Comparison of ENCODE assay signal across 9 cellular contexts in the genomic region with DNA sequence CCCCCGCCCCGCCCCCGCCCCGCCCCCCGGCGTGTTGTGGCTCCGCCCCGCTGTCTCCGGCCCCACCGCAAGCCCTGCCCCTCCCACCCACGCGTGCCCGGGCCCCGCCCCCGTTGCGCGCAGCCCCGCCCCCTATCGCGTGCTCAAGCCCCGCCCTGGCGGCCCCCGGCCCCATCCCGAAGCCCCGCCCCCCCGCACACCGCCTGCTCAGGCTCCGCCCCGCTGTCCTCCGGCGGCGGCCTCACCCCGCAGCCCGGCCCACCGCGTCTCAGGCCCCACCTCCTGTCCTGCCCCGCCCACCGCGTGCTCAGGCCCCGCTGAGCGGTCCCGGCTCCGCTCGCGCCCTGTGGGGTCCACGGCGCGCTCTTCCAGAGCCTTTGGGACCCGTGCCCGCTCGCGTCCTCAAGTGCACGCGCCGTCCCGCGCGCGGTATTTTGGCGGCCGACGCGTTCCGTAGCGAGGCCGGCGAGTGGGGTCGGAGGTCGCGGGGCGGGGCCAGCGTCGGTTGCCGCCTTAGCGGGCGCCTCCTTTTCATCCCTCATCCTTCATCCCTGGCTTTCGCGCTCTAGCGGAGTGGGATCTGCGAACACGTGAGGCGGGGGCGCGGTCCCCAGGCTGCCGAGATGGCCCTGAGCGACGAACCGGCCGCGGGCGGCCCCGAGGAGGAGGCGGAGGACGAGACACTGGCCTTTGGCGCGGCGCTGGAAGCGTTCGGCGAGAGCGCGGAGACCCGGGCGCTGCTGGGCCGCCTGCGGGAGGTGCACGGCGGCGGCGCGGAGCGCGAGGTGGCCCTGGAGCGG. TPM values are rescaled to one million over a fixed set of nuclear protein-coding genes. Genes with fewer than 3 reads are reported as not detected.
A peak's percentile ranks its signal among the peaks of the same experiment; 100 is the strongest.
DNase-seq lines count a peak whose midpoint lies in the region; ATAC-seq, FAIRE-seq and TF ChIP-seq lines count a peak whose summit lies in the region.
"Had no signal": no experiment of that assay in that cellular context is flagged by ENCODE, and none has a peak within 500 bp of the region (broad histone marks: within the 10 kb centered on the region; RNA-seq: fewer than 3 reads in every experiment).

A gene (plus strand): TSS at position 495 of the 800 bp plus-strand sequence. CDS start 129 bp downstream, at position 624.

- H2AFZ ChIP-seq in HepG2 (ENCODE audit: low read length): no peak within 1 kb of the TSS

- H3K4me3 Mint-ChIP-seq in dendritic cell treated with granulocyte-macrophage colony-stimulating factor and Interleukin-4, amounts not matched to agents 40 ng/mL and 50 ng/mL, for 4 days: peak within 1 kb of the TSS; percentile 80

- TF ChIP-seq EP300 in HepG2 (IDR thresholded peaks at IDR 0.05; ENCODE audit: low read depth in 2 of 2, low read length in 2 of 2): peak in 1 of 2 experiments; percentile 17; a peak in 1 of 4 replicates
- TF ChIP-seq EP300 in HepG2 (CRISPR knock-in tag; IDR thresholded peaks at IDR 0.05; ENCODE audit: borderline replicate concordance): peak; percentile 63

- H3K36me3 Mint-ChIP-seq in dendritic cell treated with granulocyte-macrophage colony-stimulating factor and Interleukin-4, amounts not matched to agents 40 ng/mL and 50 ng/mL, for 4 days (ENCODE audit: low read depth): peaks cover 16% of the 10 kb centered on the region

- no peak for TF ChIP-seq POLR2A in HepG2 (IDR thresholded peaks at IDR 0.05; ENCODE audit: insufficient read depth in 1 of 2, low read depth in 2 of 2, low read length in 2 of 2)

- no peak for TF ChIP-seq CTCF in BE2C (IDR thresholded peaks at IDR 0.05; ENCODE audit: low read depth, low read length)
- peak; percentile 25 for TF ChIP-seq CTCF in HepG2 (CRISPR knock-in tag; IDR thresholded peaks at IDR 0.05)

- in situ Hi-C loops in HepG2 (cut with HindIII; ENCODE audit: extremely low pct_ligation_motif_present, low pct_unique_long_range_greater_than_20kb): loop anchor here (5.0 kb wide), 1 partner anchor 34 kb away; a partner anchor contains a TSS

- H3K4me2 ChIP-seq in HepG2 (ENCODE audit: low read depth, low read length): peak within 1 kb of the TSS; percentile 75

- no peaks in the 10 kb centered on the region for H3K9me3 Mint-ChIP-seq in dendritic cell treated with granulocyte-macrophage colony-stimulating factor and Interleukin-4, amounts not matched to agents 40 ng/mL and 50 ng/mL, for 4 days

- intact Hi-C loops in dendritic cell treated with granulocyte-macrophage colony-stimulating factor and Interleukin-4, amounts not matched to agents 40 ng/mL and 50 ng/mL, for 4 days (cut with micrococcal nuclease): loop anchor here (1.0 to 2.0 kb wide), 2 partner anchors 35 to 103 kb away; a partner anchor contains a TSS
- intact Hi-C loops in HepG2 (cut with micrococcal nuclease; ENCODE audit: unreplicated experiment): loop anchor here (1.0 to 5.0 kb wide), 2 partner anchors 13 to 34 kb away; a partner anchor contains a TSS

- peak; percentile 74 for TF ChIP-seq RAD21 in HepG2 (CRISPR knock-in tag; IDR thresholded peaks at IDR 0.05)

- no peak for FAIRE-seq in HepG2 (lab: Jason Lieb, UNC)
- FAIRE-seq: TTC549 had no signal

- H3K27me3 ChIP-seq in BE2C: no peaks in the 10 kb centered on the region
- H3K27me3 ChIP-seq in HepG2 (ENCODE audit: control insufficient read depth in 1 of 2, insufficient read depth in 2 of 2, low read length in 2 of 2): no peaks in the 10 kb centered on the region; a peak in 1 of 5 replicates

- DNase-seq in BE2C (peak; percentile 95), NCI-H774 (lab: John Stamatoyannopoulos, UW) (peak; percentile 93), HepG2 (ENCODE audit: low spot score) (peak; percentile 71)
- DNase-seq in activated CD4-positive, alpha-beta T cell treated with anti-CD3 and anti-CD28 coated beads, Interleukin-2, amount 50 U/mL, for 4 hours: peak; percentile 86 to 90
- DNase-seq in stimulated activated CD4-positive, alpha-beta T cell treated with anti-CD3 and anti-CD28 coated beads, Interleukin-2, amount 100 ng/mL, for 4 hours (ENCODE audit: low read depth): peak; percentile 76

- H3K27me3 Mint-ChIP-seq in dendritic cell treated with granulocyte-macrophage colony-stimulating factor and Interleukin-4, amounts not matched to agents 40 ng/mL and 50 ng/mL, for 4 days: peaks cover 13% of the 10 kb centered on the region

- POLR2A ChIA-PET in HepG2 (lab: Yijun Ruan, JAX): interaction anchor here (1.3 kb wide), 1 partner anchor 16 kb away, joined by 6 read pairs; a partner anchor contains a TSS

- H3K79me2 ChIP-seq in HepG2 (ENCODE audit: insufficient read depth, low read length): peaks cover 14% of the 10 kb centered on the region

- H3K4me1 ChIP-seq in BE2C (no peaks in the 10 kb centered on the region), HepG2 (ENCODE audit: insufficient read depth, low read length) (peaks cover 22% of the 10 kb centered on the region)

- CTCF ChIA-PET in HepG2 (lab: Yijun Ruan, JAX; ENCODE audit: low intra/inter-chr PET ratio, low total read pairs): no interaction called here

- peak within 1 kb of the TSS; percentile 76 for H3K9ac ChIP-seq in HepG2 (ENCODE audit: insufficient read depth, low read depth, low read length)

- H3K36me3 ChIP-seq in BE2C (no peaks in the 10 kb centered on the region; the same call in 1 of the 2 replicates), HepG2 (replicated peaks in 1 of 2; ENCODE audit: control insufficient read depth in 1 of 2, insufficient read depth in 2 of 2, low read length in 2 of 2) (peaks cover 3 to 4% of the 10 kb centered on the region in 2 experiments; a peak in 4 of 5 replicates)

- no peaks in the 10 kb centered on the region for H3K9me3 ChIP-seq in BE2C
- H3K9me3 ChIP-seq in HepG2 (ENCODE audit: low read length): no peaks in the 10 kb centered on the region

- whole genome bisulfite sequencing in HepG2 (ENCODE audit: low lambda C conversion rate): 3% methylated on average over 54 of the region's 114 CpGs

- peak within 1 kb of the TSS; percentile 60 for H3K27ac Mint-ChIP-seq in dendritic cell treated with granulocyte-macrophage colony-stimulating factor and Interleukin-4, amounts not matched to agents 40 ng/mL and 50 ng/mL, for 4 days

- no TSS peak for BruUV-seq in HepG2 (replicated peaks; lab: Mats Ljungman, UMichigan)

- H3K27ac ChIP-seq in HepG2 (ENCODE audit: extremely low read length, insufficient read depth, low read length): peak within 1 kb of the TSS; percentile 84

- H3K4me1 Mint-ChIP-seq in dendritic cell treated with granulocyte-macrophage colony-stimulating factor and Interleukin-4, amounts not matched to agents 40 ng/mL and 50 ng/mL, for 4 days (ENCODE audit: low read depth): peaks cover 34% of the 10 kb centered on the region

- ATAC-seq in GM19324 (IDR thresholded peaks at IDR 0.05; ENCODE audit: low FRiP score, unreplicated experiment) (peak; percentile 82), HG03457 (IDR thresholded peaks at IDR 0.05; ENCODE audit: unreplicated experiment) (peak; percentile 49), HepG2 (peak; percentile 83)

- no peaks in the 10 kb centered on the region for H4K20me1 ChIP-seq in HepG2 (ENCODE audit: insufficient read depth, low read length)

- H3K4me3 ChIP-seq in BE2C (ENCODE audit: low read depth, low read length) (peak within 1 kb of the TSS; percentile 81), HepG2 (replicated peaks in 1 of 3; ENCODE audit: insufficient read depth in 1 of 3, low read depth in 2 of 3, low read length in 3 of 3) (peak within 1 kb of the TSS; percentile 73 to 98 (median 95))

TF ChIP-seq in HepG2, 621 proteins besides CTCF, POLR2A, EP300 and RAD21 (continues in another document):
- TF ChIP-seq ZMYM4 (CRISPR knock-in tag; IDR thresholded peaks at IDR 0.05) (peak; percentile 93), TCF7 (IDR thresholded peaks at IDR 0.05; ENCODE audit: low read depth) (peak; percentile 51; the same call in 1 of the 2 replicates), ZNF839 (CRISPR knock-in tag; IDR thresholded peaks at IDR 0.05; ENCODE audit: borderline replicate concordance) (peak; percentile 97; the same call in 1 of the 2 replicates), KAT8 (CRISPR knock-in tag; IDR thresholded peaks at IDR 0.05) (peak; percentile 92), HHEX (CRISPR knock-in tag; IDR thresholded peaks at IDR 0.05) (no peak), DMAP1 (CRISPR knock-in tag; IDR thresholded peaks at IDR 0.05) (peak; percentile 78), EZH2 (conservative IDR thresholded peaks at IDR 0.05; ENCODE audit: low read depth, low read length) (no peak), CCDC6 (CRISPR knock-in tag; IDR thresholded peaks at IDR 0.05) (no peak), GZF1 (CRISPR knock-in tag; IDR thresholded peaks at IDR 0.05) (no peak; the same call in 1 of the 2 replicates), PCBP2 (optimal IDR thresholded peaks at IDR 0.05; ENCODE audit: low read depth, low read length, poor library complexity, severe bottlenecking) (no peak)

RNA-seq across cellular contexts. Expression of the gene that starts here (rescaled TPM):
- 43.2 TPM for polyA plus RNA-seq in BE2C (2012; ENCODE audit: insufficient read depth, insufficient read length, low read depth)
- 33.9 and 49.6 TPM in 2 replicates for total RNA-seq in HepG2 (2016; rRNA removed; fragmentation: Illumina TruSeq; extraction: Trizol)
- 98.6 and 103 TPM in 2 replicates for total RNA-seq in HepG2 (2016; cell fraction: cytosol; rRNA removed; fragmentation: Illumina TruSeq; extraction: Trizol; ENCODE audit: low read depth)
- total RNA-seq in HepG2 (2016; cell fraction: insoluble cytoplasmic fraction; rRNA removed; fragmentation: Illumina TruSeq; extraction: Trizol): 32.6 and 40.4 TPM in 2 replicates
- 28.6 and 30.6 TPM in 2 replicates for total RNA-seq in HepG2 (2016; cell fraction: membrane; rRNA removed; fragmentation: Illumina TruSeq; extraction: Trizol)
- total RNA-seq in HepG2 (2016; cell fraction: nucleus; rRNA removed; fragmentation: Illumina TruSeq; extraction: Trizol): 44.9 and 51.2 TPM in 2 replicates
- polyA plus RNA-seq in HepG2 (2011; rRNA removed): 54.8 and 58.7 TPM in 2 replicates
- 29.1 and 46.9 TPM in 2 replicates for polyA plus RNA-seq in HepG2 (2011; cell fraction: cytosol; rRNA removed)
- polyA plus RNA-seq in HepG2 (2011; cell fraction: nucleus; rRNA removed): 327 and 449 TPM in 2 replicates
- polyA plus RNA-seq in HepG2 (2012): 37.3 and 41.7 TPM in 2 replicates
- polyA plus RNA-seq in HepG2 (2016; cell fraction: cytosol; fragmentation: Illumina TruSeq; extraction: Trizol; ENCODE audit: low read depth): 3.7 and 4.9 TPM in 2 replicates
- polyA plus RNA-seq in HepG2 (2016; cell fraction: insoluble cytoplasmic fraction; fragmentation: Illumina TruSeq; extraction: Trizol; ENCODE audit: low read depth): 39.7 and 51.2 TPM in 2 replicates
- 5.6 and 6.8 TPM in 2 replicates for polyA plus RNA-seq in HepG2 (2016; cell fraction: membrane; fragmentation: Illumina TruSeq; extraction: Trizol; ENCODE audit: low read depth)
- 140 and 151 TPM in 2 replicates for polyA plus RNA-seq in HepG2 (2016; cell fraction: nucleus; fragmentation: Illumina TruSeq; extraction: Trizol; ENCODE audit: insufficient read depth, low read depth)
- 67.0 and 125 TPM in 2 replicates for polyA minus RNA-seq in HepG2 (2011; rRNA and poly(A)+ RNA removed; ENCODE audit: low replicate concordance)
- 38.0 and 45.2 TPM in 2 replicates for polyA minus RNA-seq in HepG2 (2011; cell fraction: cytosol; rRNA and poly(A)+ RNA removed)
- 51.1 and 51.6 TPM in 2 replicates for polyA minus RNA-seq in HepG2 (2011; cell fraction: nucleus; rRNA and poly(A)+ RNA removed)

Comparison
In these comparisons a context has a peak if more than half of its experiments do, and no peak if none do; other contexts are left out.
1. Peak in every context shown above with its lines: DNase-seq, ATAC-seq, H3K4me3 ChIP-seq and H3K27ac ChIP-seq.